Comparison of ENCODE assay signal across 8 cellular contexts in the genomic region with DNA sequence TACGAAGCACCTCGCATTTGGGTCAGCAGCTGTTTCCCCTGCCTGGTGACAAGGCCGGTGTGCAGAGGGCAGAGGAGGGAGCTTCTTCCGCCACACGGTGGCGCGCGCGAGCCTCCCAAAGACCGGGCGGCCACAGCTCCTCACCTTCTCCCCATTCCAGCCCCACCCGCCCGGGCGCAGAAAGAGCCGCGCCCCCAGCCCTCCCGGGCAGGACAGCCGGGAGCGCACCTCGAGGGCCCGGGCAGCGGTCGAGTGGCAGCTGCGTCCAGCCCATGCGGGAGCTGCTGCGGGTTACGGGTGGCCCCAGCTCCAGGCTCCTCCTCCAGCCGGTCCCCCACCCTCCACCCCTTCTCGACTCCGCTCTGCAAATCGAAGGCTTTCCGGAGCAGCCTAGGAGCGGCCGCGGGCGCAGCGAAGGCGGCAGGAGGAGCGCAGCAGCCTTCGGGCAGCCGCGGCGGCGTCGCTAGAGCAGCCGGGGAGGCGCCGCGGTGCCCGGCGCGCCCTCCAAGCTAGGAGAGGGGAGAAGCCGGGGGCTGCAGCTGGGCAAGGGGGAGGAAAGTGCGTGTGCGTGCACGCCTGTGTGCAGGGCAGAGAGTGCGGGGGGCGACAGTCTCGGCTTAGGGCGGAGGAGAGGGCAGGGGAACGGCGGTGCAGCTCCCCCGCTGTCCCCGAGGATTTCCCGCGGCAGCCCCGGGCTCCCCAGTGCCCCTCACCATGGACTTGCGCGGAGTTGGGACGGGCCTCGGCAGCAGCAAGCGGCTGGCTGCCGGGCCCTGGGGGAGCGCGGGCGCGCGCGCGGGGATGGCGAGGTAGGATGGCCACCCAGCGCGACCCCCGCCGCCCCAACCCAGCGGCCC. TPM values are rescaled to one million over a fixed set of nuclear protein-coding genes. Genes with fewer than 3 reads are reported as not detected.
DNase-seq lines count a peak whose midpoint lies in the region; ATAC-seq and TF ChIP-seq lines count a peak whose summit lies in the region.

CCDC85A (plus strand) TSS at position 348 of the 857 bp plus-strand sequence. CDS start 635 bp downstream, outside the sequence.

- H3K9me3 ChIP-seq in vagina, result no peaks in the 10 kb centered on the region

- H3K27me3 ChIP-seq in vagina, result no peaks in the 10 kb centered on the region

- TF ChIP-seq CTCF in GM12865 (IDR thresholded peaks at IDR 0.05; ENCODE audit: insufficient read depth, low read depth, low read length, missing control alignments), result peak; percentile 96
- TF ChIP-seq CTCF in vagina (IDR thresholded peaks at IDR 0.05), result peak; percentile 59 to 93 (median 70)

- H3K36me3 ChIP-seq in vagina, result no peaks in the 10 kb centered on the region

- H3K4me3 ChIP-seq in GM12865 (ENCODE audit: low read depth, low read length) (peak within 1 kb of the TSS; percentile 38), vagina (peak within 1 kb of the TSS; percentile 50 to 70)

- no peak for TF ChIP-seq POLR2A in vagina (IDR thresholded peaks at IDR 0.05)

- H3K27ac ChIP-seq in vagina, result peak within 1 kb of the TSS; percentile 11

- intact Hi-C loops in left cardiac atrium (cut with DNase I) (loop anchor here (5.0 kb wide), 1 partner anchor 1333 kb away; no protein-coding TSS in a partner anchor), posterior cingulate gyrus (cut with DNase I) (loop anchor here (1.0 to 5.0 kb wide), 3 partner anchors 563 to 1332 kb away; no protein-coding TSS in a partner anchor), vagina (cut with DNase I) (loop anchor here (10.0 kb wide), 1 partner anchor 561 kb away; no protein-coding TSS in a partner anchor)

- H3K4me1 ChIP-seq in vagina, result peaks cover 25% of the 10 kb centered on the region

- peak; percentile 79 for DNase-seq in GM12865 (ENCODE audit: low read depth)
- peak; percentile 83 for DNase-seq in NAMALWA (ENCODE audit: low spot score)
- peak; percentile 52 for DNase-seq in SKM-1 (lab: John Stamatoyannopoulos, UW; ENCODE audit: unreplicated experiment)
- peak; percentile 68 for DNase-seq in amniotic epithelial cell (ENCODE audit: low read depth)
- DNase-seq in left cardiac atrium, result peak; percentile 85
- peak; percentile 71 to 98 (median 87) for DNase-seq in posterior cingulate gyrus
- DNase-seq in vagina (ENCODE audit: extremely low spot score in 2 of 2), result peak in 1 of 2 donors; percentile 84

- ATAC-seq in HG02588 (IDR thresholded peaks at IDR 0.05; ENCODE audit: unreplicated experiment) (peak; percentile 95), left cardiac atrium (peak; percentile 95 to 96)

RNA-seq across cellular contexts. Expression of gene CCDC85A, which starts in this region (rescaled TPM):
- total RNA-seq in left cardiac atrium, result 1 to 10 TPM; 2.5 to 4.9 TPM
- 4.7 TPM for total RNA-seq in vagina
